In the genomic region with DNA sequence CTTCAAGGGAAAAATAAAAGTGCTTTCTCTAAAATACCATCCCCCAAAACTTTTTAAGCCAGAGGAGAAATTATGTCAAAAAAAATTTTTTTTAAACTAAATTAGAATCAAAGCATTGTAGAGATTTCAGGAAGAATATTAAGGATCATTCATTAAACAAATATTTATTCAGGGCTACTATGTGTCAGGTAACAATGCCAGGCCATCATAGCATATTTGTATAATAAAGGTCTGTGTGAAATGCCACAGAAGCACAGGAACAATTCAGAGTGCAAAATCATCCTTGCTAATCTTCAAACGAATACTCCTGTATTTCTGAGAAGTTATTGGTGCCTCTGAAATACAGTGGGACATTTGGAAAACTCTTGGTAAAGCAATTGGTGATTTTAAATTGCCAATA, we compare ENCODE assay signal across 23 cellular contexts. TPM values are rescaled to one million over a fixed set of nuclear protein-coding genes. Genes with fewer than 3 reads are reported as not detected.
"Had no signal": no experiment of that assay in that cellular context is flagged by ENCODE, and none has a peak within 500 bp of the region (broad histone marks: within the 10 kb centered on the region; RNA-seq: fewer than 3 reads in every experiment).

No MANE protein-coding gene starts in this region.

- H3K4me1 ChIP-seq: left lung, pancreas had no signal

- H3K27ac Mint-ChIP-seq: activated CD4-positive, alpha-beta memory T cell treated with anti-CD3 and anti-CD28 coated beads for 36 hours; activated naive CD8-positive, alpha-beta T cell treated with anti-CD3 and anti-CD28 coated beads for 36 hours; naive B cell; T-helper 1 cell treated with Interleukin-12 subunit alpha and Interleukin-12 subunit beta and Interleukin-4 antibody, amounts not matched to agents 30 μg/mL and 1 μg/mL, for 36 hours had no signal

- H3K27ac ChIP-seq: left lung, neutrophil, pancreas, upper lobe of left lung had no signal

- H3K4me3 ChIP-seq: left lung, lung, pancreas, upper lobe of left lung had no signal

- ATAC-seq: left lung; pancreas; right cardiac atrium; stimulated activated naive CD8-positive, alpha-beta T cell treated with anti-CD3 and anti-CD28 coated beads, Interleukin-15, Interleukin-2, amounts not matched to agents 100 U/mL and 50 U/mL, for 24 hours had no signal

- H3K36me3 Mint-ChIP-seq: activated CD4-positive, alpha-beta memory T cell treated with anti-CD3 and anti-CD28 coated beads for 36 hours; activated naive CD8-positive, alpha-beta T cell treated with anti-CD3 and anti-CD28 coated beads for 36 hours; naive B cell had no signal

- FAIRE-seq: bronchial epithelial cell, pancreas had no signal

- H3K9me3 ChIP-seq: left lung, neutrophil, pancreas, upper lobe of left lung had no signal

- H3K4me1 Mint-ChIP-seq: naive B cell had no signal

- H3K9me3 Mint-ChIP-seq: activated CD4-positive, alpha-beta memory T cell treated with anti-CD3 and anti-CD28 coated beads for 36 hours; activated naive CD8-positive, alpha-beta T cell treated with anti-CD3 and anti-CD28 coated beads for 36 hours; T-helper 1 cell treated with Interleukin-12 subunit alpha and Interleukin-12 subunit beta and Interleukin-4 antibody, amounts not matched to agents 30 μg/mL and 1 μg/mL, for 36 hours had no signal

- DNase-seq: activated CD4-positive, alpha-beta memory T cell treated with anti-CD3 and anti-CD28 coated beads for 36 hours; activated CD4-positive, alpha-beta T cell treated with anti-CD3 and anti-CD28 coated beads for 48 hours; activated naive CD4-positive, alpha-beta T cell treated with Interleukin-2 at 50 U/mL for 16 hours; activated naive CD8-positive, alpha-beta T cell treated with anti-CD3 and anti-CD28 coated beads for 36 hours; activated T-cell treated with anti-CD3 and anti-CD28 coated beads, Interleukin-2, amount 50 U/mL, for 48 hours; cortex of kidney; effector CD4-positive, alpha-beta T cell; foreskin melanocyte; kidney glomerular epithelial cell; left lung; naive B cell; pancreas; right cardiac atrium; stimulated activated CD4-positive, alpha-beta T cell treated with anti-CD3 and anti-CD28 coated beads, Interleukin-4, amount 100 ng/mL, for 4 hours; stimulated activated naive CD8-positive, alpha-beta T cell treated with anti-CD3 and anti-CD28 coated beads, Interleukin-15, Interleukin-2, amounts not matched to agents 100 U/mL and 50 U/mL, for 24 hours; T1000; upper lobe of left lung had no signal

- H3K27me3 ChIP-seq: pancreas had no signal

- H3K36me3 ChIP-seq: left lung, neutrophil, pancreas, upper lobe of left lung had no signal

- H3K4me3 Mint-ChIP-seq: activated CD4-positive, alpha-beta memory T cell treated with anti-CD3 and anti-CD28 coated beads for 36 hours; activated naive CD8-positive, alpha-beta T cell treated with anti-CD3 and anti-CD28 coated beads for 36 hours; T-helper 1 cell treated with Interleukin-12 subunit alpha and Interleukin-12 subunit beta and Interleukin-4 antibody, amounts not matched to agents 30 μg/mL and 1 μg/mL, for 36 hours had no signal

RNA-seq across cellular contexts. Expression of a gene that starts 2.0 kb away (rescaled TPM):
- total RNA-seq: activated CD4-positive, alpha-beta memory T cell treated with anti-CD3 and anti-CD28 coated beads for 36 hours; bronchial epithelial cell; mesenteric fat pad; pulmonary artery endothelial cell; right cardiac atrium had no signal
